In the genomic region with DNA sequence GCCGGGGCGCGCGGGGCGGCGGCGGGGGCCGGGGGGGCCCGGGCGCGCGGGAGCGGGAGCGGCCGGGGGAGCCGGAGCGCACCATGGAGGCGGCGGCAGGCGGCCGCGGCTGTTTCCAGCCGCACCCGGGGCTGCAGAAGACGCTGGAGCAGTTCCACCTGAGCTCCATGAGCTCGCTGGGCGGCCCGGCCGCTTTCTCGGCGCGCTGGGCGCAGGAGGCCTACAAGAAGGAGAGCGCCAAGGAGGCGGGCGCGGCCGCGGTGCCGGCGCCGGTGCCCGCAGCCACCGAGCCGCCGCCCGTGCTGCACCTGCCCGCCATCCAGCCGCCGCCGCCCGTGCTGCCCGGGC, we compare ENCODE assay signal across 9 cellular contexts. TPM values are rescaled to one million over a fixed set of nuclear protein-coding genes. Genes with fewer than 3 reads are reported as not detected.
DNase-seq lines count a peak whose midpoint lies in the region; ATAC-seq, FAIRE-seq and TF ChIP-seq lines count a peak whose summit lies in the region.
"Had no signal": no experiment of that assay in that cellular context is flagged by ENCODE, and none has a peak within 500 bp of the region (broad histone marks: within the 10 kb centered on the region; RNA-seq: fewer than 3 reads in every experiment).

No MANE protein-coding gene starts in this region.

- ATAC-seq in HG02970 (IDR thresholded peaks at IDR 0.05; ENCODE audit: low FRiP score, unreplicated experiment) = no peak

- no peaks in the 10 kb centered on the region for H3K36me3 ChIP-seq in SJCRH30
- no peaks in the 10 kb centered on the region for H3K36me3 ChIP-seq in neutrophil

- FAIRE-seq in GM12892 (lab: Jason Lieb, UNC) = no peak
- FAIRE-seq: A204.1 had no signal

- no peak for TF ChIP-seq POLR2A in erythroblast (IDR thresholded peaks at IDR 0.05; ENCODE audit: low read length)
- TF ChIP-seq POLR2A in GM12892 (IDR thresholded peaks at IDR 0.05; ENCODE audit: low read depth, low read length) = no peak

- no peak for TF ChIP-seq CTCF in neutrophil (IDR thresholded peaks at IDR 0.05)

- peak overlapping the region; percentile 61 for H3K4me3 ChIP-seq in SJCRH30
- peak overlapping the region; percentile 85 to 97 for H3K4me3 ChIP-seq in neutrophil (ENCODE audit: low read depth in 1 of 2, low read length in 1 of 2)

- no peak overlapping the region for H3K27ac ChIP-seq in SJCRH30
- H3K27ac ChIP-seq in neutrophil = peak overlapping the region; percentile 83

- DNase-seq in DMS 273 (lab: John Stamatoyannopoulos, UW; ENCODE audit: unreplicated experiment) = peak; percentile 70
- no peak for DNase-seq in DMS 273 treated with DMSO at 0.1 percent for 48 hours (lab: John Stamatoyannopoulos, UW)
- no peak for DNase-seq in SJCRH30
- DNase-seq in erythroblast (lab: John Stamatoyannopoulos, UW) = peak; percentile 72 to 77
- no peak for DNase-seq in hippocampal formation (lab: John Stamatoyannopoulos, UW)
- no peak for DNase-seq in GM12892 (ENCODE audit: insufficient read length)

- peaks cover 18% of the 10 kb centered on the region for H3K4me1 ChIP-seq in SJCRH30
- peaks cover 50 to 53% of the 10 kb centered on the region in 2 experiments for H3K4me1 ChIP-seq in neutrophil (ENCODE audit: control insufficient read depth in 1 of 2, insufficient read depth in 1 of 2, low read depth in 1 of 2, low read length in 1 of 2)

- H3K9me3 ChIP-seq in SJCRH30 (replicated peaks) (no peaks in the 10 kb centered on the region), neutrophil (no peaks in the 10 kb centered on the region)

- H3K27me3 ChIP-seq in SJCRH30 (peaks cover 13% of the 10 kb centered on the region), neutrophil (peaks cover 30% of the 10 kb centered on the region)

RNA-seq across cellular contexts. Expression of gene SKI, which starts 0.5 kb away (rescaled TPM):
- 12.8 and 13.1 TPM in 2 replicates for total RNA-seq in SJCRH30 (2014; rRNA removed; shearing (Covaris generic))
- 2.0 TPM for polyA plus RNA-seq in GM12892 (2012; ENCODE audit: missing spikeins)

RNA-seq across cellular contexts. Expression of gene FAAP20, which starts 34.1 kb away (rescaled TPM):
- total RNA-seq in SJCRH30 (2014; rRNA removed; shearing (Covaris generic)) = 58.0 and 61.7 TPM in 2 replicates
- polyA plus RNA-seq in GM12892 (2012; ENCODE audit: missing spikeins) = 4.9 TPM

Comparison
In these comparisons a context has a peak if more than half of its experiments do, and no peak if none do; other contexts are left out.
1. DNase-seq: peak in DMS 273 (single experiment) and erythroblast (2 of 2); none in DMS 273 treated with DMSO at 0.1 percent for 48 hours (single experiment), SJCRH30 (0 of 2), hippocampal formation (0 of 2) and GM12892 (single experiment).